In genomic region chr1:41666991-41667631, GRCh38 we compare ENCODE assay signal across 8 cellular contexts.
DNase-seq lines count a peak whose midpoint lies in the region; ATAC-seq, FAIRE-seq and TF ChIP-seq lines count a peak whose summit lies in the region.

No MANE protein-coding gene starts in this region.

- no peaks in the 10 kb centered on the region for H3K36me3 ChIP-seq in smooth muscle cell (ENCODE audit: low read depth)

- no peak overlapping the region for H3K9ac ChIP-seq in smooth muscle cell (ENCODE audit: low read depth)

- DNase-seq in activated CD8-positive, alpha-beta T cell treated with anti-CD3 and anti-CD28 coated beads, Interleukin-2, amount 10 ng/mL, durations not matched to agents 7 days and 5 days = peak; percentile 77
- no peak for DNase-seq in immature natural killer cell
- no peak for DNase-seq in RCC 7860 (ENCODE audit: low spot score)
- DNase-seq in nephron progenitor cell = no peak
- DNase-seq in smooth muscle cell (lab: John Stamatoyannopoulos, UW; ENCODE audit: unreplicated experiment) = no peak

- CTCF ChIA-PET in activated CD8-positive, alpha-beta T cell treated with anti-CD3 and anti-CD28 coated beads, Interleukin-2, amount 10 ng/mL, durations not matched to agents 7 days and 5 days (lab: Charles Lee) = interaction anchor here (1.3 to 3.1 kb wide), 8 partner anchors 8 to 225 kb away, joined by 3 to 12 read pairs (median 4); no protein-coding TSS in a partner anchor

- no peaks in the 10 kb centered on the region for H3K27me3 Mint-ChIP-seq in activated CD8-positive, alpha-beta T cell treated with anti-CD3 and anti-CD28 coated beads, Interleukin-2, amount 10 ng/mL, durations not matched to agents 7 days and 5 days (ENCODE audit: low read depth)
- peaks cover 0 to 2% (median 2%) of the 10 kb centered on the region in 3 donors for H3K27me3 Mint-ChIP-seq in immature natural killer cell (ENCODE audit: low read depth in 3 of 3)
- H3K27me3 Mint-ChIP-seq in nephron progenitor cell (ENCODE audit: low read depth, poor library complexity) = peaks cover 28% of the 10 kb centered on the region

- no peak overlapping the region for H3K27ac ChIP-seq in smooth muscle cell (ENCODE audit: low read depth)

- H4K20me1 ChIP-seq in smooth muscle cell (ENCODE audit: low read depth) = no peaks in the 10 kb centered on the region

- no peaks in the 10 kb centered on the region for H3K27me3 ChIP-seq in smooth muscle cell (ENCODE audit: low read depth)

- TF ChIP-seq CTCF in nephron progenitor cell (IDR thresholded peaks at IDR 0.05) (no peak), smooth muscle cell (IDR thresholded peaks at IDR 0.05; ENCODE audit: borderline replicate concordance, insufficient read depth, poor library complexity, severe bottlenecking) (no peak)

- H3F3A ChIP-seq in smooth muscle cell (ENCODE audit: low read depth) = peaks cover 12% of the 10 kb centered on the region

- no peak overlapping the region for H3K4me2 ChIP-seq in smooth muscle cell

- H3K36me3 Mint-ChIP-seq in activated CD8-positive, alpha-beta T cell treated with anti-CD3 and anti-CD28 coated beads, Interleukin-2, amount 10 ng/mL, durations not matched to agents 7 days and 5 days (ENCODE audit: low read depth) = no peaks in the 10 kb centered on the region
- H3K36me3 Mint-ChIP-seq in immature natural killer cell (peaks cover 0 to 7% (median 0%) of the 10 kb centered on the region in 3 donors), nephron progenitor cell (ENCODE audit: low read depth) (no peaks in the 10 kb centered on the region)

- 60% methylated on average over 3 of the region's 3 CpGs for WGBS in smooth muscle cell (ENCODE audit: low lambda C conversion rate)

- no peak for FAIRE-seq in RCC 7860 (lab: Jason Lieb, UNC)

- peaks cover 9% of the 10 kb centered on the region for H3K4me1 ChIP-seq in smooth muscle cell (ENCODE audit: low read depth)

- H3K27ac Mint-ChIP-seq in activated CD8-positive, alpha-beta T cell treated with anti-CD3 and anti-CD28 coated beads, Interleukin-2, amount 10 ng/mL, durations not matched to agents 7 days and 5 days = peak overlapping the region; percentile 62
- peak overlapping the region; percentile 10 to 60 (median 34) for H3K27ac Mint-ChIP-seq in immature natural killer cell
- H3K27ac Mint-ChIP-seq in nephron progenitor cell = no peak overlapping the region

- H3K4me1 Mint-ChIP-seq in activated CD8-positive, alpha-beta T cell treated with anti-CD3 and anti-CD28 coated beads, Interleukin-2, amount 10 ng/mL, durations not matched to agents 7 days and 5 days (ENCODE audit: low read depth) = peaks cover 87% of the 10 kb centered on the region
- H3K4me1 Mint-ChIP-seq in immature natural killer cell (peaks cover 33 to 39% of the 10 kb centered on the region in 2 donors), nephron progenitor cell (peaks cover 14% of the 10 kb centered on the region)

- POLR2A ChIA-PET in activated CD8-positive, alpha-beta T cell treated with anti-CD3 and anti-CD28 coated beads, Interleukin-2, amount 10 ng/mL, durations not matched to agents 7 days and 5 days (lab: Charles Lee) = interaction anchor here (1.0 to 2.2 kb wide), 3 partner anchors 14 to 17 kb away, joined by 3 to 6 read pairs (median 4); no protein-coding TSS in a partner anchor

- no peaks in the 10 kb centered on the region for H3K9me3 ChIP-seq in smooth muscle cell (replicated peaks; ENCODE audit: low read depth)

- ATAC-seq in GM19023 (IDR thresholded peaks at IDR 0.05; ENCODE audit: unreplicated experiment) (peak; percentile 54), HG03439 (IDR thresholded peaks at IDR 0.05; ENCODE audit: unreplicated experiment) (peak; percentile 55), HG03139 (IDR thresholded peaks at IDR 0.05; ENCODE audit: unreplicated experiment) (no peak)
- ATAC-seq in activated CD8-positive, alpha-beta T cell treated with anti-CD3 and anti-CD28 coated beads, Interleukin-2, amount 10 ng/mL, durations not matched to agents 7 days and 5 days = peak; percentile 74

- H2AFZ ChIP-seq in smooth muscle cell (ENCODE audit: low read depth) = no peak overlapping the region

- peak overlapping the region; percentile 25 for H3K4me3 Mint-ChIP-seq in activated CD8-positive, alpha-beta T cell treated with anti-CD3 and anti-CD28 coated beads, Interleukin-2, amount 10 ng/mL, durations not matched to agents 7 days and 5 days
- H3K4me3 Mint-ChIP-seq in immature natural killer cell (no peak overlapping the region), nephron progenitor cell (no peak overlapping the region)

- H3K9me3 Mint-ChIP-seq in activated CD8-positive, alpha-beta T cell treated with anti-CD3 and anti-CD28 coated beads, Interleukin-2, amount 10 ng/mL, durations not matched to agents 7 days and 5 days (ENCODE audit: insufficient read depth) = no peaks in the 10 kb centered on the region
- H3K9me3 Mint-ChIP-seq in immature natural killer cell (no peaks in the 10 kb centered on the region), nephron progenitor cell (no peaks in the 10 kb centered on the region)

- H3K4me3 ChIP-seq in smooth muscle cell = no peak overlapping the region

- H3K79me2 ChIP-seq in smooth muscle cell (ENCODE audit: low read depth) = no peaks in the 10 kb centered on the region
